ENCODE assay signal across 17 cellular contexts in genomic region chr19:335486-336066, GRCh38. TPM values are rescaled to one million over a fixed set of nuclear protein-coding genes. Genes with fewer than 3 reads are reported as not detected.
"Had no signal": no experiment of that assay in that cellular context is flagged by ENCODE, and none has a peak within 500 bp of the region (broad histone marks: within the 10 kb centered on the region; RNA-seq: fewer than 3 reads in every experiment).

No MANE protein-coding gene starts in this region.

- H3K27me3 ChIP-seq: heart left ventricle, tibial artery, vagina had no signal

- H3K9ac ChIP-seq: parathyroid adenoma had no signal

- H3K4me3 ChIP-seq: heart left ventricle, tibial artery, vagina had no signal

- ATAC-seq: activated CD4-positive, alpha-beta T cell treated with anti-CD3 and anti-CD28 coated beads for 36 hours; left lobe of liver; naive thymus-derived CD8-positive, alpha-beta T cell had no signal

- H3K4me1 ChIP-seq: parathyroid adenoma had no signal

- DNase-seq: activated CD4-positive, alpha-beta memory T cell treated with anti-CD3 and anti-CD28 coated beads for 36 hours; activated CD4-positive, alpha-beta T cell treated with anti-CD3 and anti-CD28 coated beads for 36 hours; activated gamma-delta T cell treated with Interleukin-2 at 50 U/mL for 16 hours; activated T-cell treated with anti-CD3 and anti-CD28 coated beads for 4 hours; amniotic stem cell; heart left ventricle; kidney; naive thymus-derived CD8-positive, alpha-beta T cell; stimulated activated CD4-positive, alpha-beta T cell treated with anti-CD3 and anti-CD28 coated beads, Interleukin-12 subunit alpha, Interleukin-12 subunit beta, amount 100 ng/mL, for 4 hours; stimulated activated CD4-positive, alpha-beta T cell treated with anti-CD3 and anti-CD28 coated beads, Interleukin-1b, Interleukin-23, amount 100 ng/mL, for 48 hours; stimulated activated CD8-positive, alpha-beta memory T cell treated with anti-CD3 and anti-CD28 coated beads, Interleukin-4, amount 100 ng/mL, for 48 hours; stimulated activated naive CD4-positive, alpha-beta T cell treated with Interleukin-2 at 50 U/mL for 16 hours; tibial artery had no signal

- H3K9me3 ChIP-seq: tibial artery, vagina had no signal

RNA-seq across cellular contexts. Expression of gene PLPP2, which starts 44.4 kb away (rescaled TPM):
- total RNA-seq: naive thymus-derived CD8-positive, alpha-beta T cell; T-helper 2 cell treated with Interferon-gamma antibody and Interleukin-4, amounts not matched to agents 100 ng/mL and 5 ng/mL, for 36 hours had no signal
